ENCODE assay signal across 22 cellular contexts in the genomic region with DNA sequence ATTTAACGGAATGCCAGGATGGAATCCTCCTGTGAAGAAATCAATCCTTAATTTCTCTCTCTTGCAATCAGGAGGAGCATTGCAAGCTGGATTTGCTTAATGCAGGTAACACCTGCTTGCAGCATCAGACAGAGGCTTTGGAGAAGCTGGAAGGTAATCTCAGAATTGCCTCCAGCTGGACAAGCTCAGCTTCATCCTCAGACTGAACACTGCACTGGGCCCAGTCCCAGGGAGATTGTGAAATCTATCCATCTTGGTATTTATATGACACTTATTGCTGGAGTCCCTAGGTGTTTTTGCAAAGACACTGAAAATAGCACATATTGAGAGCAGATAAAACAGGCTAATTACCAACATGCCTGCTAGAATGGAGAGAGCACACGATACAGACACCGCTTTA.
DNase-seq lines count a peak whose midpoint lies in the region; FAIRE-seq and TF ChIP-seq lines count a peak whose summit lies in the region.
"Had no signal": no experiment of that assay in that cellular context is flagged by ENCODE, and none has a peak within 500 bp of the region (broad histone marks: within the 10 kb centered on the region; RNA-seq: fewer than 3 reads in every experiment).

No MANE protein-coding gene starts in this region.

- H2BK120ac ChIP-seq in H9 (ENCODE audit: low read depth, low read length, poor library complexity, severe bottlenecking) (no peak overlapping the region), H1 (replicated peaks; ENCODE audit: low read depth, low read length) (no peak overlapping the region)

- H3K36me3 ChIP-seq in H1 (ENCODE audit: control insufficient read depth in 2 of 4, insufficient read depth in 4 of 4, low read length in 3 of 4) (no peaks in the 10 kb centered on the region), iPS-20b (ENCODE audit: insufficient read depth, low read depth, low read length) (no peaks in the 10 kb centered on the region)

- no peak overlapping the region for H2AK5ac ChIP-seq in H9 (ENCODE audit: insufficient read length, low read length)
- no peak overlapping the region for H2AK5ac ChIP-seq in H1 (ENCODE audit: low read depth, low read length)

- H2BK12ac ChIP-seq in H9 (ENCODE audit: insufficient read length, low read depth, low read length), result no peak overlapping the region
- no peak overlapping the region for H2BK12ac ChIP-seq in H1 (ENCODE audit: low read depth, low read length)

- H4K20me1 ChIP-seq in H9 (ENCODE audit: control insufficient read depth, insufficient read depth, insufficient read length) (no peaks in the 10 kb centered on the region), H1 (replicated peaks in 1 of 2; ENCODE audit: control insufficient read depth in 1 of 2, insufficient read depth in 2 of 2, low read length in 2 of 2) (no peaks in the 10 kb centered on the region)

- H4K8ac ChIP-seq in H9 (replicated peaks; ENCODE audit: insufficient read length, low read depth, low read length) (no peak overlapping the region), H1 (ENCODE audit: extremely low read depth, insufficient read depth, low read length) (no peak overlapping the region)

- no peak for TF ChIP-seq RAD21 in H1 (IDR thresholded peaks at IDR 0.05 in 1 of 2, conservative IDR thresholded peaks at IDR 0.05 in 1 of 2; ENCODE audit: low read depth in 2 of 2, low read length in 2 of 2)

- H4K5ac ChIP-seq in H9 (ENCODE audit: insufficient read length, low read depth, low read length), result no peak overlapping the region
- H4K5ac ChIP-seq in H1 (ENCODE audit: insufficient read length, low read depth, low read length), result no peak overlapping the region

- H2BK15ac ChIP-seq in H9 (ENCODE audit: low read depth, low read length) (no peak overlapping the region), H1 (ENCODE audit: low read length) (no peak overlapping the region)

- no peaks in the 10 kb centered on the region for H3K9me3 ChIP-seq in H9 (ENCODE audit: control insufficient read depth, low read depth, low read length)
- no peaks in the 10 kb centered on the region for H3K9me3 ChIP-seq in H1 (ENCODE audit: insufficient read depth in 2 of 2, low read depth in 1 of 2, low read length in 1 of 2)
- no peaks in the 10 kb centered on the region for H3K9me3 ChIP-seq in iPS-20b (ENCODE audit: insufficient read depth, low read depth, low read length)
- H3K9me3 ChIP-seq: SK-N-SH had no signal

- no peaks in the 10 kb centered on the region for H3K9me3 Mint-ChIP-seq in H9
- H3K9me3 Mint-ChIP-seq: activated CD4-positive, alpha-beta T cell treated with anti-CD3 and anti-CD28 coated beads, Interleukin-2, amount 10 ng/mL, durations not matched to agents 24 days and 14 days; CD8-positive, alpha-beta memory T cell had no signal

- DNase-seq in H9 (no peak), H1 (ENCODE audit: low read depth in 1 of 2, low spot score in 2 of 2) (no peak), NCI-H2227 (lab: John Stamatoyannopoulos, UW; ENCODE audit: unreplicated experiment) (no peak), kidney glomerular epithelial cell (lab: John Stamatoyannopoulos, UW) (no peak), NCI-H1694 treated with DMSO at 0.1 percent for 48 hours (lab: John Stamatoyannopoulos, UW) (no peak), SW 1271 (lab: John Stamatoyannopoulos, UW) (no peak)
- DNase-seq: activated CD4-positive, alpha-beta T cell treated with anti-CD3 and anti-CD28 coated beads, Interleukin-2, amount 10 ng/mL, durations not matched to agents 24 days and 14 days; activated effector memory CD4-positive, alpha-beta T cell treated with anti-CD3 and anti-CD28 coated beads, Interleukin-2, amount 50 U/mL, for 16 hours; amygdala; CD8-positive, alpha-beta memory T cell; central memory CD4-positive, alpha-beta T cell; DND-41; H7; NCI-H1105; NCI-H2171; NCI-H748 treated with DMSO at 0.1 percent for 48 hours; SK-N-SH; stimulated activated CD4-positive, alpha-beta T cell treated with anti-CD3 and anti-CD28 coated beads, Interleukin-4, amount 100 ng/mL, for 1 hour had no signal

- no peak for TF ChIP-seq POLR2A in H1 (IDR thresholded peaks at IDR 0.05; ENCODE audit: control extremely low read depth in 1 of 2, low read depth in 2 of 2, low read length in 2 of 2)

- peak overlapping the region; percentile 17 for H3K4me2 ChIP-seq in H9 (ENCODE audit: insufficient read depth, insufficient read length, low read length)
- H3K4me2 ChIP-seq in H1 (ENCODE audit: insufficient read depth in 1 of 2, low read depth in 2 of 2, low read length in 2 of 2), result peak overlapping the region in 1 of 2 experiments; percentile 44; a peak in 1 of 4 replicates
- H3K4me2 ChIP-seq: KMS-11, SK-N-SH had no signal

- H3K14ac ChIP-seq in H9 (ENCODE audit: insufficient read depth, low read length) (no peak overlapping the region), H1 (ENCODE audit: insufficient read length) (no peak overlapping the region)

- H3K4ac ChIP-seq in H9 (ENCODE audit: low read depth, low read length) (no peak overlapping the region), H1 (replicated peaks; ENCODE audit: insufficient read length, low read depth, low read length) (no peak overlapping the region)

- no CpG with 5 or more reads among the region's 3 CpGs for WGBS in H9 (ENCODE audit: extremely low coverage, insufficient read length, low lambda C conversion rate)
- 77% methylated on average over 3 of the region's 3 CpGs; no CpG with 5 or more reads in 1 of the 2 experiments for WGBS in H1 (ENCODE audit: extremely low coverage in 1 of 2, insufficient coverage in 1 of 2, insufficient read length in 1 of 2, insufficient replicate concordance in 2 of 2, low coverage in 1 of 2, low lambda C conversion rate in 2 of 2, missing lambda C conversion rate in 1 of 2), 2 experiments

- H3K18ac ChIP-seq in H9 (ENCODE audit: insufficient read length, low read depth, low read length) (no peak overlapping the region), H1 (ENCODE audit: extremely low read depth, low read length) (no peak overlapping the region)

- H3K4me3 ChIP-seq in H1 (ENCODE audit: extremely low read depth in 1 of 4, insufficient read depth in 2 of 4, low read depth in 3 of 4, low read length in 4 of 4) (no peak overlapping the region), iPS-20b (ENCODE audit: low read length) (0 out of 2 replicates have a peak overlapping the region, but pooled peaks have one; percentile 28)

- H3K27ac ChIP-seq in 22Rv1, result peak overlapping the region; percentile 79
- peak overlapping the region; percentile 37 for H3K27ac ChIP-seq in H9 (ENCODE audit: insufficient read length, low read depth, low read length)
- H3K27ac ChIP-seq in H1 (ENCODE audit: low read depth, low read length), result no peak overlapping the region
- H3K27ac ChIP-seq in iPS-20b (ENCODE audit: low read length), result no peak overlapping the region
- H3K27ac ChIP-seq: KMS-11 had no signal

- no peaks in the 10 kb centered on the region for H3K27me3 Mint-ChIP-seq in H9 (ENCODE audit: low read depth)

- TF ChIP-seq EP300 in H1 (IDR thresholded peaks at IDR 0.05; ENCODE audit: borderline replicate concordance in 1 of 2, low read depth in 2 of 2, low read length in 2 of 2), result no peak

- H3K56ac ChIP-seq in H9 (ENCODE audit: insufficient read length, low read depth, low read length) (no peak overlapping the region), H1 (replicated peaks; ENCODE audit: insufficient read length, low read depth, low read length) (no peak overlapping the region)

- CTCF ChIA-PET in H1 (lab: Charles Lee; ENCODE audit: partially characterized antibody), result interaction anchor here (0.6 to 6.8 kb wide), 11 partner anchors 9 to 731 kb away, joined by 3 to 48 read pairs (median 3); no protein-coding TSS in a partner anchor

- no peak overlapping the region for H3K23ac ChIP-seq in H9 (ENCODE audit: insufficient read length, low read depth, low read length)
- no peak overlapping the region for H3K23ac ChIP-seq in H1 (ENCODE audit: insufficient read length)

- H2AFZ ChIP-seq in H9 (ENCODE audit: low read length), result no peak overlapping the region
- no peak overlapping the region for H2AFZ ChIP-seq in H1 (ENCODE audit: low read length)

- H3K79me1 ChIP-seq in H9 (ENCODE audit: insufficient read depth, low read depth, low read length, poor library complexity, severe bottlenecking) (no peaks in the 10 kb centered on the region), H1 (ENCODE audit: low read depth, low read length) (no peaks in the 10 kb centered on the region)

- no peak overlapping the region for H3T11ph ChIP-seq in H9 (ENCODE audit: low read length)

- TF ChIP-seq CTCF in 22Rv1 (IDR thresholded peaks at IDR 0.05), result no peak
- no peak for TF ChIP-seq CTCF in H9 (conservative IDR thresholded peaks at IDR 0.05)
- no peak for TF ChIP-seq CTCF in H1 (IDR thresholded peaks at IDR 0.05; ENCODE audit: control extremely low read depth in 1 of 3, insufficient read depth in 1 of 3, low read depth in 1 of 3, low read length in 3 of 3)

- H2BK5ac ChIP-seq in H9 (ENCODE audit: insufficient read length, low read length) (no peak overlapping the region), H1 (ENCODE audit: low read depth, low read length) (no peak overlapping the region; the same call in 1 of the 2 replicates)

- H2BK20ac ChIP-seq in H9 (ENCODE audit: low read depth, low read length, poor library complexity, severe bottlenecking) (no peak overlapping the region), H1 (ENCODE audit: low read length) (peak overlapping the region; percentile 66; the same call in 1 of the 2 replicates)

- H3K27me3 ChIP-seq in H9 (ENCODE audit: insufficient read depth, low read length) (no peaks in the 10 kb centered on the region), H1 (replicated peaks in 1 of 4; ENCODE audit: control insufficient read depth in 3 of 4, extremely low read depth in 1 of 4, insufficient read depth in 3 of 4, low read length in 3 of 4) (no peaks in the 10 kb centered on the region), iPS-20b (ENCODE audit: insufficient read depth, low read length) (no peaks in the 10 kb centered on the region)

- FAIRE-seq in H1 (lab: Jason Lieb, UNC), result peak; percentile 19
- FAIRE-seq: urothelium cell line had no signal

- no peak overlapping the region for H4K91ac ChIP-seq in H9 (ENCODE audit: insufficient read length, low read depth, low read length)
- no peak overlapping the region for H4K91ac ChIP-seq in H1 (replicated peaks; ENCODE audit: insufficient read length, low read length)

- POLR2A ChIA-PET in H1 (lab: Charles Lee; ENCODE audit: partially characterized antibody), result interaction anchor here (1.2 to 1.7 kb wide), 2 partner anchors 9 to 11 kb away, joined by 3 to 4 read pairs; no protein-coding TSS in a partner anchor

- H3K23me2 ChIP-seq in H9 (ENCODE audit: insufficient read length, low read depth, low read length, poor library complexity, severe bottlenecking) (no peaks in the 10 kb centered on the region), H1 (ENCODE audit: low read depth, low read length) (no peaks in the 10 kb centered on the region)

- no peaks in the 10 kb centered on the region for H3K36me3 Mint-ChIP-seq in H9 (ENCODE audit: insufficient read depth in 1 of 3, low read depth in 3 of 3)
- H3K36me3 Mint-ChIP-seq: CD8-positive, alpha-beta memory T cell had no signal

- H3K79me2 ChIP-seq in H9 (ENCODE audit: insufficient read depth, low read length) (no peaks in the 10 kb centered on the region), H1 (ENCODE audit: control insufficient read depth in 1 of 2, insufficient read depth in 2 of 2, low read length in 2 of 2) (no peaks in the 10 kb centered on the region)

- H3K4me1 ChIP-seq in H9 (ENCODE audit: insufficient read depth, low read length) (peaks cover 9% of the 10 kb centered on the region; the same call in 1 of the 2 replicates), H1 (replicated peaks in 1 of 4; ENCODE audit: control insufficient read depth in 3 of 4, insufficient read depth in 4 of 4, low read length in 3 of 4) (peaks cover 0 to 19% (median 7%) of the 10 kb centered on the region in 4 experiments; a peak in 6 of 7 replicates), iPS-20b (ENCODE audit: insufficient read depth, low read length) (peaks cover 48% of the 10 kb centered on the region)

- no peak overlapping the region for H3K9ac ChIP-seq in H9 (ENCODE audit: extremely low read depth, insufficient read length, low read length)
- H3K9ac ChIP-seq in H1 (replicated peaks in 1 of 4; ENCODE audit: extremely low read depth in 1 of 4, low read depth in 3 of 4, low read length in 3 of 4), result no peak overlapping the region
- H3K9ac ChIP-seq in iPS-20b (ENCODE audit: low read depth, low read length), result peak overlapping the region; percentile 43; the same call in 1 of the 2 replicates
- H3K9ac ChIP-seq: KMS-11, SK-N-SH had no signal

- H3K27ac Mint-ChIP-seq in H9, result peak overlapping the region in 1 of 3 experiments; percentile 82; a peak in 2 of 7 replicates
- H3K27ac Mint-ChIP-seq: activated CD4-positive, alpha-beta T cell treated with anti-CD3 and anti-CD28 coated beads, Interleukin-2, amount 10 ng/mL, durations not matched to agents 24 days and 14 days; CD8-positive, alpha-beta memory T cell had no signal

- H3K4me3 Mint-ChIP-seq in H9, result no peak overlapping the region
- H3K4me3 Mint-ChIP-seq: activated CD4-positive, alpha-beta T cell treated with anti-CD3 and anti-CD28 coated beads, Interleukin-2, amount 10 ng/mL, durations not matched to agents 24 days and 14 days; CD8-positive, alpha-beta memory T cell had no signal

- H3K4me1 Mint-ChIP-seq in H9, result peaks cover 51 to 55% of the 10 kb centered on the region in 2 experiments
- H3K4me1 Mint-ChIP-seq: activated CD4-positive, alpha-beta T cell treated with anti-CD3 and anti-CD28 coated beads, Interleukin-2, amount 10 ng/mL, durations not matched to agents 24 days and 14 days; CD8-positive, alpha-beta memory T cell had no signal

Comparison
In these comparisons a context has a peak if more than half of its experiments do, and no peak if none do; other contexts are left out.
1. H3K27ac ChIP-seq: peak in 22Rv1 (single experiment) and H9 (single experiment); none in H1 (single experiment) and iPS-20b (single experiment).